Comparison of ENCODE assay signal across 8 cellular contexts in genomic region chr1:22317231-22317919, GRCh38.
DNase-seq lines count a peak whose midpoint lies in the region; ATAC-seq and TF ChIP-seq lines count a peak whose summit lies in the region.

No MANE protein-coding gene starts in this region.

- peaks cover 13% of the 10 kb centered on the region for H3K4me1 Mint-ChIP-seq in glutamatergic neuron (ENCODE audit: low read depth, unreplicated experiment)
- H3K4me1 Mint-ChIP-seq in naive thymus-derived CD4-positive, alpha-beta T cell: peaks cover 0 to 2% (median 0%) of the 10 kb centered on the region in 7 donors

- no peak overlapping the region for H3K4me3 Mint-ChIP-seq in glutamatergic neuron (ENCODE audit: unreplicated experiment)
- H3K4me3 Mint-ChIP-seq in naive thymus-derived CD4-positive, alpha-beta T cell: no peak overlapping the region

- no peak for DNase-seq in AG09309 (ENCODE audit: low read depth)
- peak; percentile 63 for DNase-seq in GM10248 (ENCODE audit: extremely low spot score)
- DNase-seq in Panc1 (ENCODE audit: low read depth, low spot score): no peak
- peak; percentile 74 for DNase-seq in glutamatergic neuron
- DNase-seq in NCI-H1048 (lab: John Stamatoyannopoulos, UW): no peak
- DNase-seq in UCSD-AML1 (lab: John Stamatoyannopoulos, UW; ENCODE audit: unreplicated experiment): no peak
- no peak for DNase-seq in naive thymus-derived CD4-positive, alpha-beta T cell
- DNase-seq in T-helper 9 cell: no peak

- H3K4me1 ChIP-seq in Panc1 (ENCODE audit: control insufficient read depth, insufficient read depth, low read length): no peaks in the 10 kb centered on the region
- H3K4me1 ChIP-seq in naive thymus-derived CD4-positive, alpha-beta T cell (ENCODE audit: control insufficient read depth in 2 of 2, insufficient read depth in 2 of 2, low read length in 2 of 2): no peaks in the 10 kb centered on the region

- intact Hi-C loops in Panc1 (cut with micrococcal nuclease; ENCODE audit: unreplicated experiment): no loop called here
- intact Hi-C loops in naive thymus-derived CD4-positive, alpha-beta T cell (cut with micrococcal nuclease): no loop called here

- in situ Hi-C loops in Panc1 (cut with HindIII; ENCODE audit: low pct_unique_long_range_greater_than_20kb, low sequenced_read_pairs): no loop called here

- no peak overlapping the region for H3K4me3 ChIP-seq in AG09309 (ENCODE audit: control insufficient read depth, low read depth, low read length)
- no peak overlapping the region for H3K4me3 ChIP-seq in Panc1 (ENCODE audit: low read depth in 2 of 2, low read length in 2 of 2)
- no peak overlapping the region for H3K4me3 ChIP-seq in naive thymus-derived CD4-positive, alpha-beta T cell (ENCODE audit: low read length)

- ATAC-seq in Panc1: peak; percentile 84
- ATAC-seq in naive thymus-derived CD4-positive, alpha-beta T cell: no peak

- TF ChIP-seq CTCF in AG09309 (IDR thresholded peaks at IDR 0.05; ENCODE audit: control insufficient read depth, insufficient read depth, low read depth, low read length, missing control alignments) (peak; percentile 49), GM10248 (IDR thresholded peaks at IDR 0.05; ENCODE audit: control extremely low read depth, extremely low read depth, low read depth, missing control alignments) (peak; percentile 43), Panc1 (IDR thresholded peaks at IDR 0.05) (peak; percentile 86), glutamatergic neuron (IDR thresholded peaks at IDR 0.05; ENCODE audit: partially characterized antibody, unreplicated experiment) (peak; percentile 81)

- H3K27me3 Mint-ChIP-seq in glutamatergic neuron (ENCODE audit: unreplicated experiment): peaks cover 10% of the 10 kb centered on the region
- peaks cover 0 to 33% (median 17%) of the 10 kb centered on the region in 5 donors for H3K27me3 Mint-ChIP-seq in naive thymus-derived CD4-positive, alpha-beta T cell

- H3K9me3 Mint-ChIP-seq in glutamatergic neuron (ENCODE audit: unreplicated experiment): peaks cover 8% of the 10 kb centered on the region
- peaks cover 0 to 1% (median 0%) of the 10 kb centered on the region in 11 donors for H3K9me3 Mint-ChIP-seq in naive thymus-derived CD4-positive, alpha-beta T cell

- H3K27ac Mint-ChIP-seq in glutamatergic neuron (ENCODE audit: unreplicated experiment): no peak overlapping the region
- H3K27ac Mint-ChIP-seq in naive thymus-derived CD4-positive, alpha-beta T cell: no peak overlapping the region

- H3K27ac ChIP-seq in Panc1 (ENCODE audit: low read length): no peak overlapping the region
- H3K27ac ChIP-seq in naive thymus-derived CD4-positive, alpha-beta T cell (ENCODE audit: low read depth, low read length): no peak overlapping the region

- CTCF ChIA-PET in GM10248 (lab: Yijun Ruan, JAX): interaction anchor here (1.0 to 1.7 kb wide), 6 partner anchors 8 to 120 kb away, joined by 3 to 5 read pairs (median 3); no protein-coding TSS in a partner anchor
- CTCF ChIA-PET in Panc1 (lab: Charles Lee): no interaction called here
- CTCF ChIA-PET in naive thymus-derived CD4-positive, alpha-beta T cell (lab: Charles Lee): no interaction called here

- no peaks in the 10 kb centered on the region for H3K36me3 Mint-ChIP-seq in glutamatergic neuron (ENCODE audit: unreplicated experiment)
- H3K36me3 Mint-ChIP-seq in naive thymus-derived CD4-positive, alpha-beta T cell: peaks cover 0 to 3% (median 0%) of the 10 kb centered on the region in 5 donors

- no peaks in the 10 kb centered on the region for H3K36me3 ChIP-seq in Panc1 (ENCODE audit: control insufficient read depth, insufficient read depth, low read length)
- H3K36me3 ChIP-seq in naive thymus-derived CD4-positive, alpha-beta T cell (ENCODE audit: control insufficient read depth in 2 of 3, insufficient read depth in 3 of 3, low read length in 3 of 3): no peaks in the 10 kb centered on the region

- no peaks in the 10 kb centered on the region for H3K27me3 ChIP-seq in Panc1 (ENCODE audit: control insufficient read depth, insufficient read depth, low read length)
- no peaks in the 10 kb centered on the region for H3K27me3 ChIP-seq in naive thymus-derived CD4-positive, alpha-beta T cell (ENCODE audit: control insufficient read depth in 2 of 2, insufficient read depth in 2 of 2, low read length in 2 of 2)

- no TSS peak for BruUV-seq in Panc1 (replicated peaks; lab: Mats Ljungman, UMichigan)

- no peaks in the 10 kb centered on the region for H3K9me3 ChIP-seq in Panc1 (ENCODE audit: control insufficient read depth, insufficient read depth, low read depth, low read length)
- H3K9me3 ChIP-seq in naive thymus-derived CD4-positive, alpha-beta T cell (ENCODE audit: control insufficient read depth in 2 of 3, low read length in 3 of 3): no peaks in the 10 kb centered on the region

- POLR2A ChIA-PET in GM10248 (lab: Yijun Ruan, JAX): no interaction called here
- POLR2A ChIA-PET in Panc1 (lab: Charles Lee): no interaction called here
- POLR2A ChIA-PET in naive thymus-derived CD4-positive, alpha-beta T cell (lab: Charles Lee): no interaction called here

Comparison
In these comparisons a context has a peak if more than half of its experiments do, and no peak if none do; other contexts are left out.
1. DNase-seq: peak in GM10248 (single experiment) and glutamatergic neuron (single experiment); none in AG09309 (single experiment), Panc1 (single experiment), NCI-H1048 (single experiment), UCSD-AML1 (single experiment), naive thymus-derived CD4-positive, alpha-beta T cell (0 of 9) and T-helper 9 cell (single experiment).
2. Peak in every context shown above with its lines, with median percentiles within 50 percentile points of each other: CTCF ChIP-seq.